In the genomic region with DNA sequence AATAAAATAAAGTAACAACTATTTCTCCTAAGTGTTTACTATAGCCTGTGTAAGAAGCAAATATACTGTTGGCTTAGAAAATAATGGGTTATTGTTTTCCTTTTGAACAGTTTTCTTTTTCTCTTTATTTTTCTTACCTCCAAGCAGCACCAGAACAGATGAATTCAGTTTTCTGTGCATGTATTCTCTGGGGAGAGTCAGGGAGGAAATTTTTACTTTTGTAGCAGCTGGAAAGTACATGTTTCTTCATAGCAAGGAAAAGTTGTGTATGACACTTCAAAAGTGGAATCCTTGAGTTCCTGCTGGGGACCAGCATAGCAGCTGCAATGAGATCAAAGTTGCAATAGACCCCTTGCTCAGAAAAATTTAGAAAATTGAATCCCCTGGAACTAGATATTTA, we compare ENCODE assay signal across 23 cellular contexts.
"Had no signal": no experiment of that assay in that cellular context is flagged by ENCODE, and none has a peak within 500 bp of the region (broad histone marks: within the 10 kb centered on the region; RNA-seq: fewer than 3 reads in every experiment).

No MANE protein-coding gene starts in this region.

- H3K9me3 ChIP-seq: adrenal gland, SJSA1, SK-N-SH had no signal

- H3K4me2 ChIP-seq: SK-N-SH had no signal

- H3K4me1 ChIP-seq: adrenal gland, SJSA1 had no signal

- DNase-seq: activated CD4-positive, alpha-beta T cell treated with anti-CD3 and anti-CD28 coated beads for 36 hours; activated CD4-positive, alpha-beta T cell treated with anti-CD3 and anti-CD28 coated beads, Interleukin-2, amount 10 ng/mL, durations not matched to agents 7 days and 5 days; activated CD4-positive, alpha-beta T cell treated with anti-CD3 and anti-CD28 coated beads, Interleukin-2, amount 50 U/mL, for 48 hours; activated CD8-positive, alpha-beta T cell treated with anti-CD3 and anti-CD28 coated beads, Interleukin-2, amount 10 ng/mL, durations not matched to agents 7 days and 5 days; activated gamma-delta T cell; activated naive CD4-positive, alpha-beta T cell treated with Interleukin-2 at 50 U/mL for 16 hours; activated naive CD8-positive, alpha-beta T cell treated with anti-CD3 and anti-CD28 coated beads, Interleukin-2, amount 10 ng/mL, durations not matched to agents 7 days and 5 days; activated T-cell treated with anti-CD3 and anti-CD28 coated beads, Interleukin-2, amount 50 U/mL, for 24 hours; adrenal gland; central memory CD4-positive, alpha-beta T cell; MM.1S; MV-4-11; NCI-H1092 treated with DMSO at 0.1 percent for 48 hours; NCI-H1417 treated with DMSO at 0.1 percent for 48 hours; NCI-H1694; NCI-H1930; NCI-H2081 treated with DMSO at 0.1 percent for 48 hours; NCI-H226; NCI-H446 treated with DMSO at 0.1 percent for 48 hours; NCI-H524; SHP77 treated with DMSO at 0.1 percent for 48 hours; SK-N-SH had no signal

- H3K36me3 ChIP-seq: adrenal gland, SJSA1 had no signal

- H3K27me3 ChIP-seq: adrenal gland, SJSA1 had no signal

- H3K9ac ChIP-seq: SK-N-SH had no signal

- H3K4me3 ChIP-seq: adrenal gland, SJSA1 had no signal

- H3K27ac ChIP-seq: adrenal gland, SJSA1 had no signal

- H3K9me2 ChIP-seq: SK-N-SH had no signal
